Comparison of ENCODE assay signal across 5 cellular contexts in the genomic region with DNA sequence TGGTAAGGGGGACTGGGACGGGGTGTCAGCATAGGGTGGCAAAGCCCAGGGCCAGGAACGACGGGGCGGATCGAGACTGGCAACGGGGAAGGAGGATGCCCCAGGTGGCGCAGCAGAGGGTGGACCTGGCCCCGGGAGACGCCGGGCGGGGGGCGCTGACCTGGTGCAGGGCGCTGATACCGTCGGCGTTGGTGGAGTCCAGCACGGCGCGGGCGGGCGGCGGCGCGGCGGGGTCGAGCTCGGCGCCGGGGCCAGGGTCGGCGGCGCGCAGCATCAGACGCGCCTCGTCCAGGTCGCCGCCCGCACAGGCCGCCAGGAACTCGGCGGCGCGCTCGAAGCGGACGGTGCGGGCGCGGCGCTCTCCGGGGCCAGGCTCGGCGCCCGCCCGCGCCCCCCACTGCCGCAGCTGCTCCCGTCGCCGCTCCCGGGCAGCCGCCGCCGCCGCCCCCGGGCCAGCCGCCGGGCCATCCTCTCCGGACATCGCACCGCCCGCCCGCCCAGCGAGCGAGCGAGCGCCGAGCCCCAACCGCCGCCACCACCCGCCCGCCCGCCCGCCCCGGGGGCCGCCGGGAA. TPM values are rescaled to one million over a fixed set of nuclear protein-coding genes. Genes with fewer than 3 reads are reported as not detected.
DNase-seq lines count a peak whose midpoint lies in the region; ATAC-seq and TF ChIP-seq lines count a peak whose summit lies in the region.

No MANE protein-coding gene starts in this region.

- peak overlapping the region; percentile 74 for H3K9ac ChIP-seq in OCI-LY1 (ENCODE audit: low read length)

- no peak for TF ChIP-seq CTCF in OCI-LY1 (IDR thresholded peaks at IDR 0.05; ENCODE audit: low read length)
- TF ChIP-seq CTCF in suprapubic skin (IDR thresholded peaks at IDR 0.05), result no peak

- H3K27ac ChIP-seq in OCI-LY1 (ENCODE audit: low read depth, low read length, poor library complexity, severe bottlenecking) (peak overlapping the region; percentile 50), suprapubic skin (peak overlapping the region; percentile 80)

- peak in 1 of 2 donors; percentile 34 for TF ChIP-seq POLR2A in suprapubic skin (IDR thresholded peaks at IDR 0.05)

- H3K4me1 ChIP-seq in OCI-LY1 (ENCODE audit: insufficient read depth, low read length, severe bottlenecking) (peaks cover 55% of the 10 kb centered on the region), suprapubic skin (peaks cover 55% of the 10 kb centered on the region)

- peak; percentile 3 for ATAC-seq in GM21737 (IDR thresholded peaks at IDR 0.05; ENCODE audit: unreplicated experiment)

- no peaks in the 10 kb centered on the region for H4K20me1 ChIP-seq in OCI-LY1 (ENCODE audit: insufficient read depth, low read length)

- TF ChIP-seq EP300 in suprapubic skin (IDR thresholded peaks at IDR 0.05), result no peak

- H3K27me3 ChIP-seq in OCI-LY1 (ENCODE audit: insufficient read depth, low read length) (no peaks in the 10 kb centered on the region), suprapubic skin (no peaks in the 10 kb centered on the region)

- H3K79me2 ChIP-seq in OCI-LY1 (ENCODE audit: insufficient read depth, low read length), result no peaks in the 10 kb centered on the region

- under 1% methylated on average over 15 of the region's 88 CpGs for WGBS in suprapubic skin

- DNase-seq in globus pallidus (ENCODE audit: low spot score) (peak; percentile 15), suprapubic skin (ENCODE audit: low spot score in 2 of 2) (no peak), SIG-M5 treated with dmso at 0.1 percent for 504 hours (lab: John Stamatoyannopoulos, UW; ENCODE audit: unreplicated experiment) (no peak)

- H3K9me2 ChIP-seq in OCI-LY1 (ENCODE audit: low read depth, low read length), result no peaks in the 10 kb centered on the region

- H3K36me3 ChIP-seq in OCI-LY1 (ENCODE audit: insufficient read depth, low read length) (peaks cover 6% of the 10 kb centered on the region), suprapubic skin (peaks cover 6% of the 10 kb centered on the region)

- H3K9me3 ChIP-seq in OCI-LY1 (ENCODE audit: low read length) (no peaks in the 10 kb centered on the region), suprapubic skin (no peaks in the 10 kb centered on the region)

- peak overlapping the region; percentile 89 for H3K4me2 ChIP-seq in OCI-LY1 (ENCODE audit: low read length)

- no peaks in the 10 kb centered on the region for H3F3A ChIP-seq in OCI-LY1 (ENCODE audit: insufficient read depth, low read length)

- H3K4me3 ChIP-seq in OCI-LY1 (ENCODE audit: low read depth, low read length, poor library complexity, severe bottlenecking) (peak overlapping the region; percentile 75), suprapubic skin (peak overlapping the region; percentile 69)

- no peak overlapping the region for H2AFZ ChIP-seq in OCI-LY1 (ENCODE audit: low read length)

RNA-seq across cellular contexts. Expression of gene PPP1R12C, which starts 0.3 kb away (rescaled TPM):
- 100 to 1,000 TPM in 1 of 4 donors, 10 to 100 TPM in 3; 51.7 to 126 (median 78.7) TPM for total RNA-seq in suprapubic skin

RNA-seq across cellular contexts. Expression of gene TNNT1, which starts 31.9 kb away (rescaled TPM):
- total RNA-seq in suprapubic skin, result 10 to 100 TPM; 13.6 to 46.7 (median 19.6) TPM

RNA-seq across cellular contexts. Expression of gene TNNI3, which starts 40.4 kb away (rescaled TPM):
- total RNA-seq in suprapubic skin, result 1 to 10 TPM; 1.7 to 4.7 (median 3.2) TPM

RNA-seq across cellular contexts. Expression of gene EPS8L1, which starts 41.5 kb away (rescaled TPM):
- total RNA-seq in suprapubic skin, result 100 to 1,000 TPM; 243 to 384 (median 304) TPM

RNA-seq across cellular contexts. Expression of gene DNAAF3, which starts 49.3 kb away (rescaled TPM):
- total RNA-seq in suprapubic skin, result 10 to 100 TPM in 1 of 4 donors, 1 to 10 TPM in 1, under 1 TPM in 2; 0.48 to 10.6 (median 3.1) TPM
